Comparison of ENCODE assay signal across 8 cellular contexts in genomic region chr19:38849147-38849745, GRCh38. TPM values are rescaled to one million over a fixed set of nuclear protein-coding genes. Genes with fewer than 3 reads are reported as not detected.
DNase-seq lines count a peak whose midpoint lies in the region; ATAC-seq, FAIRE-seq and TF ChIP-seq lines count a peak whose summit lies in the region.

No MANE protein-coding gene starts in this region.

- H3K27ac ChIP-seq in keratinocyte (ENCODE audit: control insufficient read depth, insufficient read depth, low read length): peak overlapping the region; percentile 99

- no peaks in the 10 kb centered on the region for H3K9me3 Mint-ChIP-seq in central memory CD8-positive, alpha-beta T cell

- H3K4me3 Mint-ChIP-seq in central memory CD8-positive, alpha-beta T cell: peak overlapping the region; percentile 90

- peaks cover 13% of the 10 kb centered on the region for H4K20me1 ChIP-seq in keratinocyte (ENCODE audit: control insufficient read depth, extremely low read depth, insufficient read depth, low read length)

- peaks cover 47% of the 10 kb centered on the region for H3K79me2 ChIP-seq in keratinocyte (ENCODE audit: control insufficient read depth, insufficient read depth, low read length)

- no peaks in the 10 kb centered on the region for H3K27me3 ChIP-seq in keratinocyte (ENCODE audit: control insufficient read depth, extremely low read depth, insufficient read depth, low read length)

- dilution Hi-C loops in keratinocyte (cut with MboI; ENCODE audit: extremely low pct_ligation_motif_present, low sequenced_read_pairs): no loop called here

- ATAC-seq in GM18502 (IDR thresholded peaks at IDR 0.05; ENCODE audit: poor library complexity, unreplicated experiment) (peak; percentile 24), HG03432 (IDR thresholded peaks at IDR 0.05; ENCODE audit: unreplicated experiment) (peak; percentile 29), GM21526 (IDR thresholded peaks at IDR 0.05; ENCODE audit: low FRiP score, unreplicated experiment) (no peak)
- peak; percentile 18 for ATAC-seq in central memory CD8-positive, alpha-beta T cell (replicated peaks; ENCODE audit: extremely low read depth, poor library complexity, severe bottlenecking)

- no peak for FAIRE-seq in keratinocyte (lab: Jason Lieb, UNC)

- H3K27me3 Mint-ChIP-seq in central memory CD8-positive, alpha-beta T cell: no peaks in the 10 kb centered on the region

- no peak for TF ChIP-seq CTCF in keratinocyte (optimal IDR thresholded peaks at IDR 0.05 in 1 of 3, IDR thresholded peaks at IDR 0.05 in 1 of 3, conservative IDR thresholded peaks at IDR 0.05 in 1 of 3; ENCODE audit: extremely low read depth in 1 of 3, insufficient read depth in 2 of 3, low read length in 3 of 3)

- no peak overlapping the region for H2AFZ ChIP-seq in keratinocyte (ENCODE audit: control insufficient read depth, low read length)

- H3K27ac Mint-ChIP-seq in central memory CD8-positive, alpha-beta T cell (ENCODE audit: low read depth): peak overlapping the region; percentile 98

- DNase-seq in NCI-H460 (ENCODE audit: extremely low read depth, low read depth) (peak; percentile 89), keratinocyte (ENCODE audit: low read depth, low spot score) (no peak)
- peak; percentile 98 for DNase-seq in activated CD4-positive, CD25-positive, alpha-beta regulatory T cell treated with anti-CD3 and anti-CD28 coated beads, Interleukin-2, amount 50 U/mL, for 72 hours
- DNase-seq in central memory CD8-positive, alpha-beta T cell (ENCODE audit: low spot score in 2 of 2): peak; percentile 93
- DNase-seq in stimulated activated CD4-positive, alpha-beta T cell treated with anti-CD3 and anti-CD28 coated beads, Interleukin-12 subunit alpha, Interleukin-12 subunit beta, amount 100 ng/mL, for 4 hours: peak; percentile 99

- peaks cover 62% of the 10 kb centered on the region for H3K4me1 Mint-ChIP-seq in central memory CD8-positive, alpha-beta T cell

- H3K4me1 ChIP-seq in keratinocyte (ENCODE audit: control insufficient read depth, extremely low read depth, insufficient read depth, low read length): peaks cover 36% of the 10 kb centered on the region

- peaks cover 27 to 35% of the 10 kb centered on the region in 2 experiments for H3K36me3 ChIP-seq in keratinocyte (ENCODE audit: control insufficient read depth in 2 of 2, extremely low read depth in 1 of 2, insufficient read depth in 2 of 2, low read length in 2 of 2)

- peak overlapping the region; percentile 100 for H3K4me2 ChIP-seq in keratinocyte (ENCODE audit: control insufficient read depth, extremely low read depth, insufficient read depth, low read depth, low read length)

- peak overlapping the region; percentile 57 to 100 (median 84) for H3K4me3 ChIP-seq in keratinocyte (ENCODE audit: control insufficient read depth in 2 of 3, extremely low read depth in 1 of 3, insufficient read depth in 2 of 3, low read depth in 1 of 3, low read length in 3 of 3)

- H3K9me3 ChIP-seq in keratinocyte (ENCODE audit: control insufficient read depth, low read depth, low read length): no peaks in the 10 kb centered on the region

- peaks cover 2% of the 10 kb centered on the region for H3K9me1 ChIP-seq in keratinocyte (ENCODE audit: control insufficient read depth, extremely low read depth, insufficient read depth, low read length)

- H3K36me3 Mint-ChIP-seq in central memory CD8-positive, alpha-beta T cell (ENCODE audit: insufficient read depth): peaks cover 64% of the 10 kb centered on the region

- H3K9ac ChIP-seq in keratinocyte (ENCODE audit: control insufficient read depth, extremely low read depth, insufficient read depth, low read length): peak overlapping the region; percentile 98

RNA-seq across cellular contexts. Expression of gene HNRNPL, which starts 0.5 kb away (rescaled TPM):
- total RNA-seq in NCI-H460 (2014; rRNA removed; shearing (Covaris generic)): 236 and 238 TPM in 2 replicates
- 249 and 252 TPM in 2 replicates for polyA plus RNA-seq in NCI-H460 (2014; cell fraction: nucleus; rRNA removed)
- polyA plus RNA-seq in keratinocyte: 144 to 343 TPM (median 308 TPM) in 3 replicates
- 166 TPM for polyA plus RNA-seq in keratinocyte (2011; ENCODE audit: low read depth)
- 208 and 259 TPM in 2 replicates for polyA plus RNA-seq in keratinocyte (2011; cell fraction: cytosol; rRNA removed)
- polyA plus RNA-seq in keratinocyte (2011; cell fraction: nucleus; rRNA removed): 347 and 351 TPM in 2 replicates
- 163 and 328 TPM in 2 replicates for polyA plus RNA-seq in keratinocyte (2012; ENCODE audit: low replicate concordance)
- 254 to 505 TPM (median 341 TPM) in 3 replicates for polyA minus RNA-seq in keratinocyte
- 170 TPM for polyA minus RNA-seq in keratinocyte (2011; cell fraction: cytosol; rRNA and poly(A)+ RNA removed)
- 135 and 210 TPM in 2 replicates for polyA minus RNA-seq in keratinocyte (2011; cell fraction: nucleus; rRNA and poly(A)+ RNA removed)

RNA-seq across cellular contexts. Expression of gene ECH1, which starts 17.7 kb away (rescaled TPM):
- total RNA-seq in NCI-H460 (2014; rRNA removed; shearing (Covaris generic)): 63.2 and 80.0 TPM in 2 replicates
- polyA plus RNA-seq in NCI-H460 (2014; cell fraction: nucleus; rRNA removed): 30.2 and 34.5 TPM in 2 replicates
- polyA plus RNA-seq in keratinocyte: 64.9 to 85.5 TPM (median 72.1 TPM) in 3 replicates
- polyA plus RNA-seq in keratinocyte (2011; ENCODE audit: low read depth): 32.1 TPM
- 46.8 and 72.4 TPM in 2 replicates for polyA plus RNA-seq in keratinocyte (2011; cell fraction: cytosol; rRNA removed)
- polyA plus RNA-seq in keratinocyte (2011; cell fraction: nucleus; rRNA removed): 40.6 and 53.7 TPM in 2 replicates
- polyA plus RNA-seq in keratinocyte (2012; ENCODE audit: low replicate concordance): 87.0 and 145 TPM in 2 replicates
- polyA minus RNA-seq in keratinocyte: 48.7 to 107 TPM (median 62.3 TPM) in 3 replicates
- polyA minus RNA-seq in keratinocyte (2011; cell fraction: cytosol; rRNA and poly(A)+ RNA removed): 51.2 TPM
- 10.2 and 16.0 TPM in 2 replicates for polyA minus RNA-seq in keratinocyte (2011; cell fraction: nucleus; rRNA and poly(A)+ RNA removed)

RNA-seq across cellular contexts. Expression of gene RINL, which starts 28.8 kb away (rescaled TPM):
- 4.2 and 4.8 TPM in 2 replicates for total RNA-seq in NCI-H460 (2014; rRNA removed; shearing (Covaris generic))
- polyA plus RNA-seq in NCI-H460 (2014; cell fraction: nucleus; rRNA removed): 3.8 and 5.6 TPM in 2 replicates
- polyA plus RNA-seq in keratinocyte: 3.2 to 6.3 TPM (median 4.3 TPM) in 3 replicates
- 1.1 TPM for polyA plus RNA-seq in keratinocyte (2011; ENCODE audit: low read depth)
- polyA plus RNA-seq in keratinocyte (2011; cell fraction: cytosol; rRNA removed): 2.9 and 4.0 TPM in 2 replicates
- 3.6 and 4.3 TPM in 2 replicates for polyA plus RNA-seq in keratinocyte (2011; cell fraction: nucleus; rRNA removed)
- 2.2 and 5.0 TPM in 2 replicates for polyA plus RNA-seq in keratinocyte (2012; ENCODE audit: low replicate concordance)
- 2.9 to 9.5 TPM (median 3.2 TPM) in 3 replicates for polyA minus RNA-seq in keratinocyte
- 1.3 TPM for polyA minus RNA-seq in keratinocyte (2011; cell fraction: cytosol; rRNA and poly(A)+ RNA removed)
- 1.3 and 2.3 TPM in 2 replicates for polyA minus RNA-seq in keratinocyte (2011; cell fraction: nucleus; rRNA and poly(A)+ RNA removed)

RNA-seq across cellular contexts. Expression of gene LGALS4, which starts 36.5 kb away (rescaled TPM):
- not detected in 2 replicates for total RNA-seq in NCI-H460 (2014; rRNA removed; shearing (Covaris generic))
- polyA plus RNA-seq in NCI-H460 (2014; cell fraction: nucleus; rRNA removed): 0.08 TPM in 1 of 2 replicates, not detected in the other
- 0.11 to 0.30 TPM (median 0.13 TPM) in 3 replicates for polyA plus RNA-seq in keratinocyte
- 0.86 TPM for polyA plus RNA-seq in keratinocyte (2011; ENCODE audit: low read depth)
- 0.13 TPM in 1 of 2 replicates, not detected in the other for polyA plus RNA-seq in keratinocyte (2011; cell fraction: cytosol; rRNA removed)
- polyA plus RNA-seq in keratinocyte (2011; cell fraction: nucleus; rRNA removed): 0.71 and 1.1 TPM in 2 replicates
- polyA plus RNA-seq in keratinocyte (2012; ENCODE audit: low replicate concordance): 1.5 TPM in 1 of 2 replicates, not detected in the other
- not detected in 3 replicates for polyA minus RNA-seq in keratinocyte
- not detected for polyA minus RNA-seq in keratinocyte (2011; cell fraction: cytosol; rRNA and poly(A)+ RNA removed)
- polyA minus RNA-seq in keratinocyte (2011; cell fraction: nucleus; rRNA and poly(A)+ RNA removed): not detected in 2 replicates

RNA-seq across cellular contexts. Expression of gene SIRT2, which starts 50.2 kb away (rescaled TPM):
- total RNA-seq in NCI-H460 (2014; rRNA removed; shearing (Covaris generic)): 23.3 and 33.0 TPM in 2 replicates
- polyA plus RNA-seq in NCI-H460 (2014; cell fraction: nucleus; rRNA removed): 44.9 and 50.0 TPM in 2 replicates
- polyA plus RNA-seq in keratinocyte: 46.6 to 57.4 TPM (median 47.6 TPM) in 3 replicates
- polyA plus RNA-seq in keratinocyte (2011; ENCODE audit: low read depth): 16.6 TPM
- 38.8 and 56.8 TPM in 2 replicates for polyA plus RNA-seq in keratinocyte (2011; cell fraction: cytosol; rRNA removed)
- polyA plus RNA-seq in keratinocyte (2011; cell fraction: nucleus; rRNA removed): 76.7 and 81.9 TPM in 2 replicates
- 36.7 and 46.8 TPM in 2 replicates for polyA plus RNA-seq in keratinocyte (2012; ENCODE audit: low replicate concordance)
- polyA minus RNA-seq in keratinocyte: 36.1 to 57.7 TPM (median 40.9 TPM) in 3 replicates
- polyA minus RNA-seq in keratinocyte (2011; cell fraction: cytosol; rRNA and poly(A)+ RNA removed): 38.6 TPM
- 12.7 and 19.2 TPM in 2 replicates for polyA minus RNA-seq in keratinocyte (2011; cell fraction: nucleus; rRNA and poly(A)+ RNA removed)
